13 cellular contexts compared by ENCODE assay signal in the genomic region with DNA sequence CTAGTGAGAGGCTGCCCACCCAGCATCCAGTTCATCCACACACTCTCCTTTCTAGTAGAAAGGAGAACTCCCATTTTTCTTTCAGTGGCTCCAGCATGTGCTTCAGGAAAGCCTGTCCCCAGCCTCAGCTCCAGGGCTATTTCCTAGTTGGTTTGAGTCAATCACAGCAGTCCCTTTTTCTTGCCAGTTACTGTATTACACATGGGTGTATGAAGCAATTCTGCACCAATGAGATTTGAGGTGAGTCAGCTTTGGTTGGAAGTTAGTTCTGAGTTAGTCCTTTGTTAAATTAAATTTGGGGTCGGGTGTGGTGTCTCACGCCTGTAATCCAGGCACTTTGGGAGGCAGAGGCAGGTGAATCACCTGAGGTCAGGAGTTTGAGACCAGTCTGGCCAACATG. TPM values are rescaled to one million over a fixed set of nuclear protein-coding genes. Genes with fewer than 3 reads are reported as not detected.
DNase-seq lines count a peak whose midpoint lies in the region; ATAC-seq and TF ChIP-seq lines count a peak whose summit lies in the region.
"Had no signal": no experiment of that assay in that cellular context is flagged by ENCODE, and none has a peak within 500 bp of the region (broad histone marks: within the 10 kb centered on the region; RNA-seq: fewer than 3 reads in every experiment).

No MANE protein-coding gene starts in this region.

- POLR2A ChIA-PET in Panc1 (lab: Charles Lee) = no interaction called here

- peaks cover 9% of the 10 kb centered on the region for H3K36me3 ChIP-seq in left ventricle myocardium inferior
- no peaks in the 10 kb centered on the region for H3K36me3 ChIP-seq in Panc1 (ENCODE audit: control insufficient read depth, insufficient read depth, low read length)
- peaks cover 12% of the 10 kb centered on the region for H3K36me3 ChIP-seq in skeletal muscle satellite cell (ENCODE audit: insufficient read depth, low read length)
- H3K36me3 ChIP-seq in sigmoid colon = peaks cover 0 to 21% (median under 1%) of the 10 kb centered on the region in 4 donors
- H3K36me3 ChIP-seq: pancreas had no signal

- whole genome bisulfite sequencing in sigmoid colon, 2 donors = 54 to 76% methylated on average over 2 of the region's 2 CpGs

- TF ChIP-seq POLR2A in sigmoid colon (IDR thresholded peaks at IDR 0.05) = no peak

- CTCF ChIA-PET in Panc1 (lab: Charles Lee) = no interaction called here

- DNase-seq in left ventricle myocardium superior (no peak), left ventricle myocardium inferior (no peak), Panc1 (ENCODE audit: low read depth, low spot score) (no peak), pons (ENCODE audit: low spot score) (no peak), sigmoid colon (no peak)
- DNase-seq: CD4-positive, alpha-beta T cell; KBM-7; NCI-H526 treated with DMSO at 0.1 percent for 48 hours; pancreas had no signal

- no peak for TF ChIP-seq EP300 in sigmoid colon (IDR thresholded peaks at IDR 0.05)

- intact Hi-C loops in left ventricle myocardium superior (cut with micrococcal nuclease) = loop anchor here (10.0 kb wide), 1 partner anchor 100 kb away; no protein-coding TSS in a partner anchor
- intact Hi-C loops in left ventricle myocardium inferior (cut with micrococcal nuclease) = no loop called here
- intact Hi-C loops in Panc1 (cut with micrococcal nuclease; ENCODE audit: unreplicated experiment) = no loop called here
- intact Hi-C loops in sigmoid colon (cut with DNase I) = no loop called here

- no TSS peak for BruUV-seq in Panc1 (replicated peaks; lab: Mats Ljungman, UMichigan)

- H3K9ac ChIP-seq in skeletal muscle satellite cell (ENCODE audit: low read depth, low read length) = peak overlapping the region; percentile 6

- peaks cover 1% of the 10 kb centered on the region for H3K4me1 ChIP-seq in left ventricle myocardium inferior
- H3K4me1 ChIP-seq in Panc1 (ENCODE audit: control insufficient read depth, insufficient read depth, low read length) = no peaks in the 10 kb centered on the region
- H3K4me1 ChIP-seq in skeletal muscle satellite cell (ENCODE audit: control insufficient read depth, insufficient read depth, low read length) = peaks cover 9% of the 10 kb centered on the region
- H3K4me1 ChIP-seq in sigmoid colon = peaks cover 0 to under 1% (median 0%) of the 10 kb centered on the region in 4 donors
- H3K4me1 ChIP-seq: pancreas had no signal

- H3K4me2 ChIP-seq in skeletal muscle satellite cell (ENCODE audit: low read length) = no peak overlapping the region

- no peaks in the 10 kb centered on the region for H3K27me3 ChIP-seq in left ventricle myocardium inferior (ENCODE audit: low read depth)
- no peaks in the 10 kb centered on the region for H3K27me3 ChIP-seq in Panc1 (ENCODE audit: control insufficient read depth, insufficient read depth, low read length)
- H3K27me3 ChIP-seq in skeletal muscle satellite cell (ENCODE audit: control insufficient read depth, insufficient read depth, low read length) = no peaks in the 10 kb centered on the region
- H3K27me3 ChIP-seq in sigmoid colon = no peaks in the 10 kb centered on the region
- H3K27me3 ChIP-seq: pancreas had no signal

- peak; percentile 33 for ATAC-seq in left ventricle myocardium superior
- peak; percentile 53 for ATAC-seq in Panc1
- peak; percentile 94 for ATAC-seq in esophagus mucosa
- no peak for ATAC-seq in HG02623 (IDR thresholded peaks at IDR 0.05; ENCODE audit: unreplicated experiment)

- H3K27ac ChIP-seq in left ventricle myocardium inferior (replicated peaks) (no peak overlapping the region), Panc1 (ENCODE audit: low read length) (no peak overlapping the region), sigmoid colon (no peak overlapping the region)
- H3K27ac ChIP-seq: pancreas had no signal

- H3K9me3 ChIP-seq in left ventricle myocardium inferior (replicated peaks) (no peaks in the 10 kb centered on the region), Panc1 (ENCODE audit: control insufficient read depth, insufficient read depth, low read depth, low read length) (no peaks in the 10 kb centered on the region), skeletal muscle satellite cell (replicated peaks; ENCODE audit: low read length) (no peaks in the 10 kb centered on the region), sigmoid colon (no peaks in the 10 kb centered on the region)
- H3K9me3 ChIP-seq: pancreas had no signal

- H3K4me3 ChIP-seq in left ventricle myocardium inferior = no peak overlapping the region
- no peak overlapping the region for H3K4me3 ChIP-seq in Panc1 (ENCODE audit: low read depth in 2 of 2, low read length in 2 of 2)
- H3K4me3 ChIP-seq in skeletal muscle satellite cell (ENCODE audit: low read length) = no peak overlapping the region
- H3K4me3 ChIP-seq in sigmoid colon = no peak overlapping the region
- H3K4me3 ChIP-seq: pancreas had no signal

- in situ Hi-C loops in Panc1 (cut with HindIII; ENCODE audit: low pct_unique_long_range_greater_than_20kb, low sequenced_read_pairs) = no loop called here

- TF ChIP-seq CTCF in left ventricle myocardium inferior (IDR thresholded peaks at IDR 0.05; ENCODE audit: borderline replicate concordance) = no peak
- TF ChIP-seq CTCF in Panc1 (IDR thresholded peaks at IDR 0.05) = no peak
- TF ChIP-seq CTCF in sigmoid colon (IDR thresholded peaks at IDR 0.05) = no peak

RNA-seq across cellular contexts. Expression of a gene that starts 24.8 kb away (rescaled TPM):
- 6.4 TPM for total RNA-seq in left ventricle myocardium superior
- 4.6 TPM for total RNA-seq in left ventricle myocardium inferior
- total RNA-seq in Panc1 (2021; ENCODE audit: unreplicated experiment) = 25.9 TPM
- polyA plus RNA-seq in Panc1 (2012; ENCODE audit: insufficient read length) = 14.1 TPM
- total RNA-seq in esophagus mucosa = 6.3 TPM
- 9.6 and 9.9 TPM in 2 replicates for total RNA-seq in skeletal muscle satellite cell (2012; rRNA removed)
- total RNA-seq in sigmoid colon = 10 to 100 TPM in 1 of 4 donors, 1 to 10 TPM in 3; 4.3 to 12.6 (median 7.9) TPM
- polyA plus RNA-seq in sigmoid colon = 1 to 10 TPM; 2.8 to 9.7 (median 4.2) TPM

RNA-seq across cellular contexts. Expression of a gene that starts 26.5 kb away (rescaled TPM):
- not detected for total RNA-seq in left ventricle myocardium superior
- not detected for total RNA-seq in left ventricle myocardium inferior
- not detected for total RNA-seq in Panc1 (2021; ENCODE audit: unreplicated experiment)
- not detected for polyA plus RNA-seq in Panc1 (2012; ENCODE audit: insufficient read length)
- not detected for total RNA-seq in esophagus mucosa
- total RNA-seq in skeletal muscle satellite cell (2012; rRNA removed) = not detected in 2 replicates
- total RNA-seq in sigmoid colon = not detected
- polyA plus RNA-seq in sigmoid colon = not detected
- total RNA-seq: CD4-positive, alpha-beta T cell; chondrocyte; pancreas had no signal
- polyA plus RNA-seq: pancreas had no signal

RNA-seq across cellular contexts. Expression of a gene that starts 31.4 kb away (rescaled TPM):
- total RNA-seq in left ventricle myocardium superior (8.5 TPM), left ventricle myocardium inferior (10.1 TPM), Panc1 (2021; ENCODE audit: unreplicated experiment) (38.4 TPM), esophagus mucosa (46.3 TPM), sigmoid colon (10 to 100 TPM; 16.5 to 25.2 (median 21.8) TPM)
- 19.4 TPM for polyA plus RNA-seq in Panc1 (2012; ENCODE audit: insufficient read length)
- 16.6 and 20.0 TPM in 2 replicates for total RNA-seq in skeletal muscle satellite cell (2012; rRNA removed)
- polyA plus RNA-seq in sigmoid colon = 10 to 100 TPM; 15.0 to 29.4 (median 24.1) TPM

RNA-seq across cellular contexts. Expression of a gene that starts 47.2 kb away (rescaled TPM):
- 4.5 TPM for total RNA-seq in left ventricle myocardium superior
- total RNA-seq in left ventricle myocardium inferior = 4.2 TPM
- total RNA-seq in Panc1 (2021; ENCODE audit: unreplicated experiment) = 35.5 TPM
- polyA plus RNA-seq in Panc1 (2012; ENCODE audit: insufficient read length) = 46.4 TPM
- total RNA-seq in esophagus mucosa = 14.7 TPM
- 27.4 and 30.1 TPM in 2 replicates for total RNA-seq in skeletal muscle satellite cell (2012; rRNA removed)
- 10 to 100 TPM in 3 of 4 donors, 1 to 10 TPM in 1; 6.6 to 16.8 (median 11.4) TPM for total RNA-seq in sigmoid colon
- 10 to 100 TPM in 1 of 3 donors, 1 to 10 TPM in 2; 3.0 to 12.3 (median 3.0) TPM for polyA plus RNA-seq in sigmoid colon

RNA-seq across cellular contexts. Expression of a gene that starts 52.7 kb away (rescaled TPM):
- total RNA-seq in left ventricle myocardium superior (243 TPM), left ventricle myocardium inferior (205 TPM), Panc1 (2021; ENCODE audit: unreplicated experiment) (not detected), esophagus mucosa (not detected), sigmoid colon (not detected)
- polyA plus RNA-seq in Panc1 (2012; ENCODE audit: insufficient read length) = not detected
- 2.0 TPM in 1 of 2 replicates, not detected in the other for total RNA-seq in skeletal muscle satellite cell (2012; rRNA removed)
- polyA plus RNA-seq in sigmoid colon = under 1 TPM in 2 of 3 donors, not detected in 1; under 0.01 to 0.03 TPM
- total RNA-seq: chondrocyte had no signal
